In genomic region chr22:20237480-20238440, GRCh38 we compare ENCODE assay signal across 1 cellular context.
TF ChIP-seq lines count a peak whose summit lies in the region.

No MANE protein-coding gene starts in this region.

TF ChIP-seq in H1, 55 proteins besides CTCF, POLR2A, EP300 and RAD21:
- TF ChIP-seq PHF8 (conservative IDR thresholded peaks at IDR 0.05; ENCODE audit: low read depth, low read length) (no peak), TCF12 (IDR thresholded peaks at IDR 0.05; ENCODE audit: low read depth, low read length) (no peak), MAX (IDR thresholded peaks at IDR 0.05) (no peak), RBBP5 (IDR thresholded peaks at IDR 0.05; ENCODE audit: borderline replicate concordance, low read depth, low read length) (no peak), CBX8 (IDR thresholded peaks at IDR 0.05; ENCODE audit: borderline replicate concordance, low read depth, low read length) (no peak), CREB1 (IDR thresholded peaks at IDR 0.05) (no peak), JUND (IDR thresholded peaks at IDR 0.05; ENCODE audit: low read length) (no peak), ASH2L (IDR thresholded peaks at IDR 0.05; ENCODE audit: low read length) (no peak), BACH1 (IDR thresholded peaks at IDR 0.05; ENCODE audit: low read length) (no peak), KDM1A (IDR thresholded peaks at IDR 0.05; ENCODE audit: borderline replicate concordance, low read length) (no peak), NRF1 (IDR thresholded peaks at IDR 0.05; ENCODE audit: low read depth, low read length) (no peak), E2F6 (IDR thresholded peaks at IDR 0.05) (no peak), JUN (IDR thresholded peaks at IDR 0.05; ENCODE audit: low read depth, low read length) (no peak), USF2 (IDR thresholded peaks at IDR 0.05; ENCODE audit: low read length) (no peak)
TF ChIP-seq in H1: peak in this region for 0.
